Comparison of ENCODE assay signal across 26 cellular contexts in genomic region chr10:67921065-67921464, GRCh38.
"Had no signal": no experiment of that assay in that cellular context is flagged by ENCODE, and none has a peak within 500 bp of the region (broad histone marks: within the 10 kb centered on the region; RNA-seq: fewer than 3 reads in every experiment).

No MANE protein-coding gene starts in this region.

- H3K27me3 Mint-ChIP-seq: activated CD4-positive, alpha-beta memory T cell treated with anti-CD3 and anti-CD28 coated beads for 36 hours; activated naive CD8-positive, alpha-beta T cell treated with anti-CD3 and anti-CD28 coated beads for 36 hours; brain; naive B cell had no signal

- H3K27ac ChIP-seq: ascending aorta, cardiac muscle cell, colonic mucosa, dorsolateral prefrontal cortex, gastroesophageal sphincter, pancreas, prostate gland, sigmoid colon, tibial nerve had no signal

- H3K9me3 Mint-ChIP-seq: activated CD4-positive, alpha-beta memory T cell treated with anti-CD3 and anti-CD28 coated beads for 36 hours; activated naive CD8-positive, alpha-beta T cell treated with anti-CD3 and anti-CD28 coated beads for 36 hours; activated T-cell treated with anti-CD3 and anti-CD28 coated beads, Interleukin-2, amount 50 U/mL, for 72 hours; brain; mesothelial cell of epicardium had no signal

- DNase-seq: activated CD4-positive, alpha-beta memory T cell treated with anti-CD3 and anti-CD28 coated beads for 36 hours; activated CD4-positive, alpha-beta T cell treated with anti-CD3 and anti-CD28 coated beads for 48 hours; activated naive CD4-positive, alpha-beta T cell; activated naive CD8-positive, alpha-beta T cell treated with anti-CD3 and anti-CD28 coated beads for 36 hours; activated T-cell treated with anti-CD3 and anti-CD28 coated beads, Interleukin-2, amount 50 U/mL, for 72 hours; cerebellar nuclear complex; colonic mucosa; dorsolateral prefrontal cortex; effector memory CD4-positive, alpha-beta T cell; erythroblast; hippocampal formation; left cardiac atrium; naive B cell; nucleus accumbens; pancreas; retina; sigmoid colon; small intestine; stimulated activated naive CD4-positive, alpha-beta T cell had no signal

- H3K27me3 ChIP-seq: ascending aorta, cardiac muscle cell, colonic mucosa, dorsolateral prefrontal cortex, gastroesophageal sphincter, pancreas, sigmoid colon, tibial nerve had no signal

- ATAC-seq: activated T-cell treated with anti-CD3 and anti-CD28 coated beads, Interleukin-2, amount 50 U/mL, for 72 hours; gastroesophageal sphincter; left cardiac atrium; pancreas had no signal

- H3K4me3 Mint-ChIP-seq: activated CD4-positive, alpha-beta memory T cell treated with anti-CD3 and anti-CD28 coated beads for 36 hours; activated naive CD8-positive, alpha-beta T cell treated with anti-CD3 and anti-CD28 coated beads for 36 hours; activated T-cell treated with anti-CD3 and anti-CD28 coated beads, Interleukin-2, amount 50 U/mL, for 72 hours; brain; mesothelial cell of epicardium; naive B cell had no signal

- H3K36me3 ChIP-seq: colonic mucosa, prostate gland had no signal

- H3K4me1 Mint-ChIP-seq: mesothelial cell of epicardium had no signal

- H3K9me3 ChIP-seq: ascending aorta, colonic mucosa, gastroesophageal sphincter, pancreas, prostate gland, sigmoid colon, tibial nerve had no signal

- H3K4me1 ChIP-seq: ascending aorta, colonic mucosa, gastroesophageal sphincter, pancreas, prostate gland, tibial nerve had no signal

- H3K27ac Mint-ChIP-seq: activated CD4-positive, alpha-beta memory T cell treated with anti-CD3 and anti-CD28 coated beads for 36 hours; activated naive CD8-positive, alpha-beta T cell treated with anti-CD3 and anti-CD28 coated beads for 36 hours; activated T-cell treated with anti-CD3 and anti-CD28 coated beads, Interleukin-2, amount 50 U/mL, for 72 hours; brain; mesothelial cell of epicardium had no signal

- H3K4me3 ChIP-seq: ascending aorta, cardiac muscle cell, colonic mucosa, dorsolateral prefrontal cortex, gastroesophageal sphincter, pancreas, prostate gland, sigmoid colon, tibial nerve had no signal
